Comparison of ENCODE assay signal across 1 cellular context in the genomic region with DNA sequence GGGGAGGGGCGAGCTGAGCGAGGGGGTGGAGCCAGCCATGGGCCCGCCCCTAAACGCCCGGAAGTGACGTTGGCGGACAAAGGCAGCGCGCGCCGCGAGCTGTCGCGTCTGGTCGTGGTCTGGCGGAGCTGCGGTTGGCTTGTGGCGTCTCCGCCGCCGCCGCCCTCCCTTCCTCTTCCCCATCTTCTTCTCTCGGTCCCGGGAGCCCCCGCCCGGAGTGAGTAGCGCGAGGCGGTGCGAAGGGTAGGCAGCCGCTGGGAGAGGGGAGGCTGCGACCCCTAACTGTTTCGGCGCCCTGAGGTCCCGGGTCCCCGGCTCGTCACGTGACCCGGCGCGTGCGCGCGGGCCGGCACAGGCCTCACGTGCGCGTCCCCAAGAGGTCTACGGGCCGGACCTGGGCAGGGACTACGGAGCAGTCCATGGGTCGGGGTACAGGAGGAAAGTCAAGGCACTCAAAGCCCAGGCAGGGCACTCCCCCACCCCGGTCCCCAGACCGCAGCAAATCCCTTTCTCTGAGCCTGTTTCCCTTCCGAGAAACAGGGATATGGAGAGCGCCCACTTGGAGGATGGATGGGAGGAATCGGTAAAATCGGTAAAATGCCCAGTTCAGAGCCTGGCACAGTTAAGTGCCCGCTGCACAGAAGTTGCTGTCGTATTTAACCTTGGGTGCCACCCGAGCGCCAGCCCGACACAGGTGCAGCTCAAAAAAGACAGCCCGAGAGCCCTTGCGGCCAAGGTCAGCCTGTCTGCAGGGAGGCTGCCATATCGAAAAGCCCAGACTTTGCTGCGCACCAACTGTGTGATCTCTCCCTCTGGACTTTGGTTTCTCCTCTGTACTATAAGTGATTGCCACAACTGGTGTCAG.
TF ChIP-seq lines count a peak whose summit lies in the region.

A gene with protein sequence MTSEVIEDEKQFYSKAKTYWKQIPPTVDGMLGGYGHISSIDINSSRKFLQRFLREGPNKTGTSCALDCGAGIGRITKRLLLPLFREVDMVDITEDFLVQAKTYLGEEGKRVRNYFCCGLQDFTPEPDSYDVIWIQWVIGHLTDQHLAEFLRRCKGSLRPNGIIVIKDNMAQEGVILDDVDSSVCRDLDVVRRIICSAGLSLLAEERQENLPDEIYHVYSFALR (plus strand): TSS at position 85 of the 865 bp plus-strand sequence. CDS start 6,541 bp downstream, outside the sequence.

TF ChIP-seq in HepG2, 621 proteins besides CTCF, POLR2A, EP300 and RAD21 (continued from another document and continues in another):
- TF ChIP-seq, protein P1, sequence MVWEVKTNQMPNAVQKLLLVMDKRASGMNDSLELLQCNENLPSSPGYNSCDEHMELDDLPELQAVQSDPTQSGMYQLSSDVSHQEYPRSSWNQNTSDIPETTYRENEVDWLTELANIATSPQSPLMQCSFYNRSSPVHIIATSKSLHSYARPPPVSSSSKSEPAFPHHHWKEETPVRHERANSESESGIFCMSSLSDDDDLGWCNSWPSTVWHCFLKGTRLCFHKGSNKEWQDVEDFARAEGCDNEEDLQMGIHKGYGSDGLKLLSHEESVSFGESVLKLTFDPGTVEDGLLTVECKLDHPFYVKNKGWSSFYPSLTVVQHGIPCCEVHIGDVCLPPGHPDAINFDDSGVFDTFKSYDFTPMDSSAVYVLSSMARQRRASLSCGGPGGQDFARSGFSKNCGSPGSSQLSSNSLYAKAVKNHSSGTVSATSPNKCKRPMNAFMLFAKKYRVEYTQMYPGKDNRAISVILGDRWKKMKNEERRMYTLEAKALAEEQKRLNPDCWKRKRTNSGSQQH (CRISPR knock-in tag; IDR thresholded peaks at IDR 0.05; ENCODE audit: low read depth) = peak; percentile 77; the same call in 1 of the 2 replicates
- TF ChIP-seq SRSF9 (IDR thresholded peaks at IDR 0.05; ENCODE audit: borderline replicate concordance, insufficient read depth, low read depth, low read length, poor library complexity, severe bottlenecking) = no peak
- TF ChIP-seq ZNF318 (CRISPR knock-in tag; IDR thresholded peaks at IDR 0.05) = no peak
- no peak for TF ChIP-seq MEIS2 (CRISPR knock-in tag; IDR thresholded peaks at IDR 0.05)
- no peak for TF ChIP-seq ZNF839 (CRISPR knock-in tag; IDR thresholded peaks at IDR 0.05; ENCODE audit: borderline replicate concordance)
- TF ChIP-seq ZNF766 (CRISPR knock-in tag; IDR thresholded peaks at IDR 0.05; ENCODE audit: borderline replicate concordance) = peak; percentile 87
- no peak for TF ChIP-seq NFIC (IDR thresholded peaks at IDR 0.05; ENCODE audit: low read length)
- TF ChIP-seq PHF8 (CRISPR knock-in tag; IDR thresholded peaks at IDR 0.05) = peak; percentile 93
- TF ChIP-seq, protein P2, sequence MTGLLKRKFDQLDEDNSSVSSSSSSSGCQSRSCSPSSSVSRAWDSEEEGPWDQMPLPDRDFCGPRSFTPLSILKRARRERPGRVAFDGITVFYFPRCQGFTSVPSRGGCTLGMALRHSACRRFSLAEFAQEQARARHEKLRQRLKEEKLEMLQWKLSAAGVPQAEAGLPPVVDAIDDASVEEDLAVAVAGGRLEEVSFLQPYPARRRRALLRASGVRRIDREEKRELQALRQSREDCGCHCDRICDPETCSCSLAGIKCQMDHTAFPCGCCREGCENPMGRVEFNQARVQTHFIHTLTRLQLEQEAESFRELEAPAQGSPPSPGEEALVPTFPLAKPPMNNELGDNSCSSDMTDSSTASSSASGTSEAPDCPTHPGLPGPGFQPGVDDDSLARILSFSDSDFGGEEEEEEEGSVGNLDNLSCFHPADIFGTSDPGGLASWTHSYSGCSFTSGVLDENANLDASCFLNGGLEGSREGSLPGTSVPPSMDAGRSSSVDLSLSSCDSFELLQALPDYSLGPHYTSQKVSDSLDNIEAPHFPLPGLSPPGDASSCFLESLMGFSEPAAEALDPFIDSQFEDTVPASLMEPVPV (CRISPR knock-in tag; IDR thresholded peaks at IDR 0.05) = peak; percentile 91; the same call in 1 of the 2 replicates
- TF ChIP-seq SUZ12 (IDR thresholded peaks at IDR 0.05; ENCODE audit: low read depth, low read length) = no peak
- no peak for TF ChIP-seq ZKSCAN1 (IDR thresholded peaks at IDR 0.05; ENCODE audit: low read length)
- TF ChIP-seq, protein P3, sequence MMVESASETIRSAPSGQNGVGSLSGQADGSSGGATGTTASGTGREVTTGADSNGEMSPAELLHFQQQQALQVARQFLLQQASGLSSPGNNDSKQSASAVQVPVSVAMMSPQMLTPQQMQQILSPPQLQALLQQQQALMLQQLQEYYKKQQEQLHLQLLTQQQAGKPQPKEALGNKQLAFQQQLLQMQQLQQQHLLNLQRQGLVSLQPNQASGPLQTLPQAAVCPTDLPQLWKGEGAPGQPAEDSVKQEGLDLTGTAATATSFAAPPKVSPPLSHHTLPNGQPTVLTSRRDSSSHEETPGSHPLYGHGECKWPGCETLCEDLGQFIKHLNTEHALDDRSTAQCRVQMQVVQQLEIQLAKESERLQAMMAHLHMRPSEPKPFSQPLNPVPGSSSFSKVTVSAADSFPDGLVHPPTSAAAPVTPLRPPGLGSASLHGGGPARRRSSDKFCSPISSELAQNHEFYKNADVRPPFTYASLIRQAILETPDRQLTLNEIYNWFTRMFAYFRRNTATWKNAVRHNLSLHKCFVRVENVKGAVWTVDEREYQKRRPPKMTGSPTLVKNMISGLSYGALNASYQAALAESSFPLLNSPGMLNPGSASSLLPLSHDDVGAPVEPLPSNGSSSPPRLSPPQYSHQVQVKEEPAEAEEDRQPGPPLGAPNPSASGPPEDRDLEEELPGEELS (CRISPR knock-in tag; IDR thresholded peaks at IDR 0.05) = no peak; the same call in none of the 2 replicates
- TF ChIP-seq, protein P4, sequence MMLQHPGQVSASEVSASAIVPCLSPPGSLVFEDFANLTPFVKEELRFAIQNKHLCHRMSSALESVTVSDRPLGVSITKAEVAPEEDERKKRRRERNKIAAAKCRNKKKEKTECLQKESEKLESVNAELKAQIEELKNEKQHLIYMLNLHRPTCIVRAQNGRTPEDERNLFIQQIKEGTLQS (CRISPR knock-in tag; IDR thresholded peaks at IDR 0.05) = no peak
- no peak for TF ChIP-seq MAFG (CRISPR knock-in tag; IDR thresholded peaks at IDR 0.05)
- TF ChIP-seq, protein P5, sequence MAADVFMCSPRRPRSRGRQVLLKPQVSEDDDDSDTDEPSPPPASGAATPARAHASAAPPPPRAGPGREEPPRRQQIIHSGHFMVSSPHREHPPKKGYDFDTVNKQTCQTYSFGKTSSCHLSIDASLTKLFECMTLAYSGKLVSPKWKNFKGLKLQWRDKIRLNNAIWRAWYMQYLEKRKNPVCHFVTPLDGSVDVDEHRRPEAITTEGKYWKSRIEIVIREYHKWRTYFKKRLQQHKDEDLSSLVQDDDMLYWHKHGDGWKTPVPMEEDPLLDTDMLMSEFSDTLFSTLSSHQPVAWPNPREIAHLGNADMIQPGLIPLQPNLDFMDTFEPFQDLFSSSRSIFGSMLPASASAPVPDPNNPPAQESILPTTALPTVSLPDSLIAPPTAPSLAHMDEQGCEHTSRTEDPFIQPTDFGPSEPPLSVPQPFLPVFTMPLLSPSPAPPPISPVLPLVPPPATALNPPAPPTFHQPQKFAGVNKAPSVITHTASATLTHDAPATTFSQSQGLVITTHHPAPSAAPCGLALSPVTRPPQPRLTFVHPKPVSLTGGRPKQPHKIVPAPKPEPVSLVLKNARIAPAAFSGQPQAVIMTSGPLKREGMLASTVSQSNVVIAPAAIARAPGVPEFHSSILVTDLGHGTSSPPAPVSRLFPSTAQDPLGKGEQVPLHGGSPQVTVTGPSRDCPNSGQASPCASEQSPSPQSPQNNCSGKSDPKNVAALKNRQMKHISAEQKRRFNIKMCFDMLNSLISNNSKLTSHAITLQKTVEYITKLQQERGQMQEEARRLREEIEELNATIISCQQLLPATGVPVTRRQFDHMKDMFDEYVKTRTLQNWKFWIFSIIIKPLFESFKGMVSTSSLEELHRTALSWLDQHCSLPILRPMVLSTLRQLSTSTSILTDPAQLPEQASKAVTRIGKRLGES (CRISPR knock-in tag; IDR thresholded peaks at IDR 0.05; ENCODE audit: borderline replicate concordance) = peak; percentile 28; the same call in 1 of the 2 replicates
- TF ChIP-seq, protein P6, sequence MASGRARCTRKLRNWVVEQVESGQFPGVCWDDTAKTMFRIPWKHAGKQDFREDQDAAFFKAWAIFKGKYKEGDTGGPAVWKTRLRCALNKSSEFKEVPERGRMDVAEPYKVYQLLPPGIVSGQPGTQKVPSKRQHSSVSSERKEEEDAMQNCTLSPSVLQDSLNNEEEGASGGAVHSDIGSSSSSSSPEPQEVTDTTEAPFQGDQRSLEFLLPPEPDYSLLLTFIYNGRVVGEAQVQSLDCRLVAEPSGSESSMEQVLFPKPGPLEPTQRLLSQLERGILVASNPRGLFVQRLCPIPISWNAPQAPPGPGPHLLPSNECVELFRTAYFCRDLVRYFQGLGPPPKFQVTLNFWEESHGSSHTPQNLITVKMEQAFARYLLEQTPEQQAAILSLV (CRISPR knock-in tag; IDR thresholded peaks at IDR 0.05; ENCODE audit: borderline replicate concordance) = peak; percentile 39; the same call in 1 of the 2 replicates
- TF ChIP-seq LCORL (IDR thresholded peaks at IDR 0.05) = no peak
- no peak for TF ChIP-seq LCORL (CRISPR knock-in tag; IDR thresholded peaks at IDR 0.05)
- TF ChIP-seq ZBTB26 (CRISPR knock-in tag; IDR thresholded peaks at IDR 0.05; ENCODE audit: borderline replicate concordance) = no peak
- TF ChIP-seq PPARG (CRISPR knock-in tag; conservative IDR thresholded peaks at IDR 0.05) = 0 out of 2 replicates have a peak, but pooled peaks have one; percentile 32
- TF ChIP-seq, protein P7, sequence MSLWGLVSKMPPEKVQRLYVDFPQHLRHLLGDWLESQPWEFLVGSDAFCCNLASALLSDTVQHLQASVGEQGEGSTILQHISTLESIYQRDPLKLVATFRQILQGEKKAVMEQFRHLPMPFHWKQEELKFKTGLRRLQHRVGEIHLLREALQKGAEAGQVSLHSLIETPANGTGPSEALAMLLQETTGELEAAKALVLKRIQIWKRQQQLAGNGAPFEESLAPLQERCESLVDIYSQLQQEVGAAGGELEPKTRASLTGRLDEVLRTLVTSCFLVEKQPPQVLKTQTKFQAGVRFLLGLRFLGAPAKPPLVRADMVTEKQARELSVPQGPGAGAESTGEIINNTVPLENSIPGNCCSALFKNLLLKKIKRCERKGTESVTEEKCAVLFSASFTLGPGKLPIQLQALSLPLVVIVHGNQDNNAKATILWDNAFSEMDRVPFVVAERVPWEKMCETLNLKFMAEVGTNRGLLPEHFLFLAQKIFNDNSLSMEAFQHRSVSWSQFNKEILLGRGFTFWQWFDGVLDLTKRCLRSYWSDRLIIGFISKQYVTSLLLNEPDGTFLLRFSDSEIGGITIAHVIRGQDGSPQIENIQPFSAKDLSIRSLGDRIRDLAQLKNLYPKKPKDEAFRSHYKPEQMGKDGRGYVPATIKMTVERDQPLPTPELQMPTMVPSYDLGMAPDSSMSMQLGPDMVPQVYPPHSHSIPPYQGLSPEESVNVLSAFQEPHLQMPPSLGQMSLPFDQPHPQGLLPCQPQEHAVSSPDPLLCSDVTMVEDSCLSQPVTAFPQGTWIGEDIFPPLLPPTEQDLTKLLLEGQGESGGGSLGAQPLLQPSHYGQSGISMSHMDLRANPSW (CRISPR knock-in tag; IDR thresholded peaks at IDR 0.05; ENCODE audit: borderline replicate concordance) = no peak
- no peak for TF ChIP-seq ZNF7 (CRISPR knock-in tag; IDR thresholded peaks at IDR 0.05)
- TF ChIP-seq KLF9 (CRISPR knock-in tag; IDR thresholded peaks at IDR 0.05; ENCODE audit: low read depth) = no peak
- TF ChIP-seq SALL2 (CRISPR knock-in tag; IDR thresholded peaks at IDR 0.05) = peak; percentile 81; the same call in 1 of the 2 replicates
